ENCODE assay signal across 1 cellular context in genomic region chr9:129412814-129413536, GRCh38.
TF ChIP-seq lines count a peak whose summit lies in the region.

No MANE protein-coding gene starts in this region.

TF ChIP-seq in HepG2, 621 proteins besides CTCF, POLR2A, EP300 and RAD21 (continued from another document and continues in another):
- TF ChIP-seq IRF9 (CRISPR knock-in tag; IDR thresholded peaks at IDR 0.05; ENCODE audit: borderline replicate concordance) (0 out of 2 replicates have a peak, but pooled peaks have one; percentile 34), ZNF225 (CRISPR knock-in tag; IDR thresholded peaks at IDR 0.05) (no peak), ZNF432 (CRISPR knock-in tag; IDR thresholded peaks at IDR 0.05; ENCODE audit: borderline replicate concordance) (no peak), TERF1 (CRISPR knock-in tag; IDR thresholded peaks at IDR 0.05) (no peak), TFDP1 (CRISPR knock-in tag; IDR thresholded peaks at IDR 0.05; ENCODE audit: borderline replicate concordance) (0 out of 2 replicates have a peak, but pooled peaks have one; percentile 26), PRDM10 (CRISPR knock-in tag; IDR thresholded peaks at IDR 0.05; ENCODE audit: low read depth) (no peak), MED8 (CRISPR knock-in tag; IDR thresholded peaks at IDR 0.05; ENCODE audit: insufficient replicate concordance) (no peak), ZBTB33 (CRISPR knock-in tag; IDR thresholded peaks at IDR 0.05) (no peak), ZNF160 (CRISPR knock-in tag; IDR thresholded peaks at IDR 0.05) (no peak), PTBP1 (IDR thresholded peaks at IDR 0.05; ENCODE audit: low read depth, low read length, poor library complexity, severe bottlenecking) (no peak), HOXA5 (CRISPR knock-in tag; IDR thresholded peaks at IDR 0.05) (no peak), RBAK (CRISPR knock-in tag; IDR thresholded peaks at IDR 0.05) (no peak), PLRG1 (conservative IDR thresholded peaks at IDR 0.05) (no peak), ZNF709 (CRISPR knock-in tag; IDR thresholded peaks at IDR 0.05) (no peak), ZSCAN5A (CRISPR knock-in tag; IDR thresholded peaks at IDR 0.05; ENCODE audit: borderline replicate concordance) (no peak), ZNF770 (CRISPR knock-in tag; IDR thresholded peaks at IDR 0.05) (0 out of 2 replicates have a peak, but pooled peaks have one; percentile 54), FUBP1 (CRISPR knock-in tag; IDR thresholded peaks at IDR 0.05; ENCODE audit: borderline replicate concordance) (no peak), CENPX (CRISPR knock-in tag; IDR thresholded peaks at IDR 0.05) (no peak), SNAPC5 (CRISPR knock-in tag; IDR thresholded peaks at IDR 0.05; ENCODE audit: borderline replicate concordance) (no peak), ZFP36L2 (CRISPR knock-in tag; IDR thresholded peaks at IDR 0.05) (no peak), ZNF143 (CRISPR knock-in tag; IDR thresholded peaks at IDR 0.05) (no peak), CREB3 (CRISPR knock-in tag; IDR thresholded peaks at IDR 0.05) (no peak), HDAC1 (CRISPR knock-in tag; IDR thresholded peaks at IDR 0.05) (no peak), SP2 (CRISPR knock-in tag; IDR thresholded peaks at IDR 0.05) (no peak), REL (CRISPR knock-in tag; conservative IDR thresholded peaks at IDR 0.05) (no peak), TBX3 (IDR thresholded peaks at IDR 0.05; ENCODE audit: borderline replicate concordance) (no peak), ZNF558 (CRISPR knock-in tag; IDR thresholded peaks at IDR 0.05; ENCODE audit: borderline replicate concordance) (no peak), ZNF772 (CRISPR knock-in tag; IDR thresholded peaks at IDR 0.05) (0 out of 2 replicates have a peak, but pooled peaks have one; percentile 27), ZNF24 (IDR thresholded peaks at IDR 0.05) (no peak), ZNF660 (CRISPR knock-in tag; IDR thresholded peaks at IDR 0.05; ENCODE audit: borderline replicate concordance, low read depth) (no peak), ZNF720 (CRISPR knock-in tag; IDR thresholded peaks at IDR 0.05) (no peak), KDM2A (CRISPR knock-in tag; IDR thresholded peaks at IDR 0.05; ENCODE audit: borderline replicate concordance, low read depth) (no peak), PHF21A (CRISPR knock-in tag; IDR thresholded peaks at IDR 0.05) (no peak; the same call in 1 of the 2 replicates), ZNF501 (CRISPR knock-in tag; IDR thresholded peaks at IDR 0.05) (0 out of 2 replicates have a peak, but pooled peaks have one; percentile 27), ETV6 (CRISPR knock-in tag; conservative IDR thresholded peaks at IDR 0.05) (no peak), ZFY (CRISPR knock-in tag; IDR thresholded peaks at IDR 0.05) (no peak), U2AF1 (optimal IDR thresholded peaks at IDR 0.05; ENCODE audit: low read depth, low read length) (no peak), ZNF713 (CRISPR knock-in tag; IDR thresholded peaks at IDR 0.05) (no peak), ZNF280B (CRISPR knock-in tag; IDR thresholded peaks at IDR 0.05; ENCODE audit: borderline replicate concordance) (no peak), SMAD9 (CRISPR knock-in tag; IDR thresholded peaks at IDR 0.05) (no peak), NFATC3 (CRISPR knock-in tag; IDR thresholded peaks at IDR 0.05) (no peak), SRSF1 (optimal IDR thresholded peaks at IDR 0.05; ENCODE audit: low read depth, low read length) (no peak)
